ENCODE assay signal across 21 cellular contexts in genomic region chr7:103592844-103593243, GRCh38.
"Had no signal": no experiment of that assay in that cellular context is flagged by ENCODE, and none has a peak within 500 bp of the region (broad histone marks: within the 10 kb centered on the region; RNA-seq: fewer than 3 reads in every experiment).

No MANE protein-coding gene starts in this region.

- H3K4me1 ChIP-seq: SJSA1 had no signal

- DNase-seq: IMR-90, Karpas-422, KG1, MM.1S, MV-4-11, NCI-H1092, NCI-H1105 treated with DMSO at 0.1 percent for 48 hours, NCI-H1417 treated with DMSO at 0.1 percent for 48 hours, NCI-H146, NCI-H1694 treated with DMSO at 0.1 percent for 48 hours, NCI-H1930, NCI-H2107, NCI-H2227 treated with DMSO at 0.1 percent for 48 hours, NCI-H524, NCI-H526 treated with DMSO at 0.1 percent for 48 hours, NCI-H82, Right ventricle myocardium superior, SIG-M5 had no signal

- H3K9me3 ChIP-seq: SJSA1 had no signal

- H3K27ac ChIP-seq: SJSA1, SK-N-MC had no signal

- H3K36me3 ChIP-seq: SJSA1 had no signal

- H3K4me3 ChIP-seq: SJSA1, SK-N-MC had no signal

- H3K27me3 ChIP-seq: SJSA1 had no signal

- FAIRE-seq: HepG2 had no signal
